Comparison of ENCODE assay signal across 28 cellular contexts in the genomic region with DNA sequence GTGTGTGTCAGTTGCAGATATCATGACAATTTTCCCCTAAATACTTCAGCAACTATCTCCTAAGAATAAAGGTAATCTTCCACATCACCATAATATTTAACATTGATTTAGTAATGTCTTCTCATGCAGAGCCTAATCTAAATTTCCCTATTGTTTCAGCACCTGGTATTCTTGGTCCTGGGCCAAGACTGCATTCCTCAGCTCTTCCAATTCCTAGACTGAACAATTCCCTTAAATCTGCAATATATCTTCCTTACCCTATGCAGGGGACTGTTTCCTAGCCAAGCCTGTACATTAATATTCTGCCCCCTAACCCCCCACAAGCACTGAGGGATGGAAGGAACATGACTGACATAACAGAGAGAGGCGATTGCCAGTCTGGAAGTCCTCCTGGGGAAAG. TPM values are rescaled to one million over a fixed set of nuclear protein-coding genes. Genes with fewer than 3 reads are reported as not detected.
A peak's percentile ranks its signal among the peaks of the same experiment; 100 is the strongest.
DNase-seq lines count a peak whose midpoint lies in the region; ATAC-seq, FAIRE-seq and TF ChIP-seq lines count a peak whose summit lies in the region.
"Had no signal": no experiment of that assay in that cellular context is flagged by ENCODE, and none has a peak within 500 bp of the region (broad histone marks: within the 10 kb centered on the region; RNA-seq: fewer than 3 reads in every experiment).

No MANE protein-coding gene starts in this region.

- no peak for TF ChIP-seq CTCF in bronchial epithelial cell (IDR thresholded peaks at IDR 0.05; ENCODE audit: insufficient read depth, low read length, severe bottlenecking)
- TF ChIP-seq CTCF in D721Med (IDR thresholded peaks at IDR 0.05; ENCODE audit: insufficient read depth, missing control alignments), result no peak
- no peak for TF ChIP-seq CTCF in lower lobe of right lung (IDR thresholded peaks at IDR 0.05)

- DNase-seq in DMS 273 (lab: John Stamatoyannopoulos, UW; ENCODE audit: unreplicated experiment) (peak; percentile 26), DMS 273 treated with DMSO at 0.1 percent for 48 hours (lab: John Stamatoyannopoulos, UW) (no peak), bronchial epithelial cell (ENCODE audit: low read depth) (peak; percentile 41), glomerular visceral epithelial cell (ENCODE audit: extremely low spot score) (peak; percentile 46), urothelium cell line (ENCODE audit: low spot score) (peak; percentile 35), D721Med (ENCODE audit: insufficient read length, low spot score) (no peak), lower lobe of right lung (no peak)
- DNase-seq: activated CD4-positive, alpha-beta T cell treated with anti-CD3 and anti-CD28 coated beads, Interleukin-2, amount 50 U/mL, for 1 hour; AML-193; CD8-positive, alpha-beta memory T cell; cortex of kidney; immature natural killer cell; left ventricle myocardium superior; mucosa of descending colon; MV-4-11; stimulated activated naive B cell treated with anti-CD40 and anti-IgM and Interleukin-4, amounts not matched to agents 10 μg/mL and 1 μg/mL and 100 μg/mL, for 72 hours; testis had no signal

- FAIRE-seq in bronchial epithelial cell (lab: Jason Lieb, UNC), result no peak
- FAIRE-seq in urothelium cell line (lab: Jason Lieb, UNC), result no peak
- FAIRE-seq in D721Med (lab: Jason Lieb, UNC), result no peak
- FAIRE-seq: GM12891, K562 had no signal

- H3K4me3 ChIP-seq in bronchial epithelial cell (ENCODE audit: low read depth, low read length) (no peak overlapping the region), lower lobe of right lung (no peak overlapping the region)
- H3K4me3 ChIP-seq: HAP-1, hepatocyte, K562, mucosa of descending colon, prostate gland, skin epidermis, testis had no signal

- peaks cover 4% of the 10 kb centered on the region for H3K27me3 ChIP-seq in bronchial epithelial cell (ENCODE audit: control insufficient read depth, insufficient read depth, low read length)
- no peaks in the 10 kb centered on the region for H3K27me3 ChIP-seq in lower lobe of right lung (ENCODE audit: low read depth)
- H3K27me3 ChIP-seq: hepatocyte, testis had no signal

- H3K27ac ChIP-seq in lower lobe of right lung, result no peak overlapping the region
- H3K27ac ChIP-seq: 22Rv1, hepatocyte, neutrophil, prostate gland, testis had no signal

- intact Hi-C loops in lower lobe of right lung (cut with DNase I), result no loop called here

- peaks cover 20% of the 10 kb centered on the region for H3K4me1 ChIP-seq in lower lobe of right lung
- H3K4me1 ChIP-seq: HAP-1, prostate gland had no signal

- H3K9me3 ChIP-seq in lower lobe of right lung, result no peaks in the 10 kb centered on the region
- H3K9me3 ChIP-seq: HAP-1, mucosa of descending colon, neutrophil, prostate gland, testis had no signal

- H3K36me3 ChIP-seq in bronchial epithelial cell (ENCODE audit: control insufficient read depth, insufficient read depth, low read length) (no peaks in the 10 kb centered on the region), lower lobe of right lung (no peaks in the 10 kb centered on the region)
- H3K36me3 ChIP-seq: HAP-1, neutrophil, prostate gland had no signal

- ATAC-seq in HG03342 (IDR thresholded peaks at IDR 0.05; ENCODE audit: unreplicated experiment), result no peak
- ATAC-seq in lower lobe of right lung, result no peak
- ATAC-seq: activated naive CD4-positive, alpha-beta T cell treated with anti-CD3 and anti-CD28 coated beads, Interleukin-2, amount 50 U/mL, for 72 hours; activated T-helper 17 cell treated with anti-CD3 and anti-CD28 coated beads, Interleukin-2, amount 50 U/mL, for 72 hours; K562; mucosa of descending colon; stimulated activated naive B cell treated with anti-CD40 and anti-IgM and Interleukin-4, amounts not matched to agents 10 μg/mL and 1 μg/mL and 100 μg/mL, for 72 hours had no signal

RNA-seq across cellular contexts. Expression of a gene that starts 28.7 kb away (rescaled TPM):
- total RNA-seq in bronchial epithelial cell (0.53 and 0.90 TPM in 2 replicates), lower lobe of right lung (31.1 TPM)

RNA-seq across cellular contexts. Expression of a gene that starts 49.1 kb away (rescaled TPM):
- total RNA-seq in bronchial epithelial cell, result 0.38 TPM in 1 of 2 replicates, not detected in the other
- 0.56 TPM for total RNA-seq in lower lobe of right lung
- total RNA-seq: CD8-positive, alpha-beta memory T cell; K562; left ventricle myocardium superior had no signal

Comparison
In these comparisons a context has a peak if more than half of its experiments do, and no peak if none do; other contexts are left out.
1. DNase-seq: peak in DMS 273 (single experiment), bronchial epithelial cell (single experiment), glomerular visceral epithelial cell (single experiment) and urothelium cell line (single experiment); none in DMS 273 treated with DMSO at 0.1 percent for 48 hours (single experiment), D721Med (single experiment) and lower lobe of right lung (single experiment).
2. RNA of a gene that starts 28.7 kb away (total RNA-seq): 31.1 TPM in lower lobe of right lung (single experiment); 0.53 to 0.90 TPM in bronchial epithelial cell; every median in the first group is over 10 times any median in the second.